ENCODE assay signal across 9 cellular contexts in the genomic region with DNA sequence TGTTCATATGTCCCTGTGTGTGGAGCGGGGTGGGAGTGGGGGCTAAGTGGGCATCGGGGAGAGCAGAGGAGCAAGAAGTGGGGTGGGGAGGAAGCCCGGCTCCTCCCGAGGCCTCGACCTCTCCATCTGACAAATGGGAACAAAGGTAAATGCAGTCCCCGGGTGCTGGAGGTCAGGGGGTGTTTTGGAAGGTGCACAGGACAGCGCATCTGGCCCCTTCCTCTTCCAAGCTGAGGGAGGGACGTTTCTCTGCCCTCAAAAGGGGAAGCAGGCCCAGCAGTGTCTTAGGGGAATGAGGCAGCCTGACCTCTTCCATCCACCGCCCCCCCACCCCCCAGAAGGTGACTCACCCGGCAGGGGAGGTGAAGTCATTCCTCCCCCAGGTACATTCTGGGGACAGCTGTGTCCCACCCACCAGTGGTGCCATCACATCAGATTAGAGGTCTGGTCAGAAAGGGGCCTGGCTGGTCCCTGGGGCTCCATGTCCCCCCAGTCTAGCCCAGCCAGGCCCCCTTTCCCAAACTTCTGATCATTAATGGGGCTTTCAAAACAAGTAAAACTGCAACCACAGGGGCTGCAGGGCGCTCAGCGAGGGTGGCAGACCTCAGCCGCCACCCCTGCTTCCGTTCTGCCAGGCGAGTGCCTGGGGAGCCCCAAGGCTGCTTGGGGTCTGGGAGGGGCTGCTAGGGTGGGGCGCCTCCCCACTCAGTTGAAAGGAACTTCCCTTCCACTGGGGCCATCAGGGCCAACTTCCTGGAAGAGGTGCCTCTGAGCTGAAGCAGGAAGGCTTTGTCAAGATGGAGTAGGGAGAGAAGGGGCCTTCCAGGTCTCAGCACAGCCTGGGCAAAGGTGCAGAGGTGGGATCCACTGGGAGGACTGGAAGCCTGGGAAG. TPM values are rescaled to one million over a fixed set of nuclear protein-coding genes. Genes with fewer than 3 reads are reported as not detected.
DNase-seq lines count a peak whose midpoint lies in the region; ATAC-seq and TF ChIP-seq lines count a peak whose summit lies in the region.
"Had no signal": no experiment of that assay in that cellular context is flagged by ENCODE, and none has a peak within 500 bp of the region (broad histone marks: within the 10 kb centered on the region; RNA-seq: fewer than 3 reads in every experiment).

No MANE protein-coding gene starts in this region.

- H3K9me3 ChIP-seq in Loucy (ENCODE audit: insufficient read depth, low read depth, low read length), result no peaks in the 10 kb centered on the region
- H3K9me3 ChIP-seq: SJSA1 had no signal

- H3K36me3 ChIP-seq in Loucy (ENCODE audit: insufficient read depth, low read length), result no peaks in the 10 kb centered on the region
- H3K36me3 ChIP-seq: SJSA1 had no signal

- H3K4me1 Mint-ChIP-seq in effector memory CD8-positive, alpha-beta T cell (ENCODE audit: low read depth in 2 of 2), result peaks cover 39 to 52% of the 10 kb centered on the region in 2 donors

- peak overlapping the region; percentile 39 for H3K4me3 ChIP-seq in Loucy (ENCODE audit: low read length, poor library complexity, severe bottlenecking)
- H3K4me3 ChIP-seq: SJSA1 had no signal

- no peaks in the 10 kb centered on the region for H3K27me3 ChIP-seq in Loucy (ENCODE audit: insufficient read depth, low read length, poor library complexity, severe bottlenecking)
- H3K27me3 ChIP-seq: SJSA1 had no signal

- H3K9ac ChIP-seq in Loucy (ENCODE audit: low read depth, low read length, poor library complexity, severe bottlenecking), result peak overlapping the region; percentile 72

- H3K4me2 ChIP-seq in Loucy (ENCODE audit: low read depth, low read length, poor library complexity, severe bottlenecking), result peak overlapping the region; percentile 66

- H3K9me3 Mint-ChIP-seq in effector memory CD8-positive, alpha-beta T cell, result no peaks in the 10 kb centered on the region

- H3F3A ChIP-seq in Loucy (ENCODE audit: low read depth), result peaks cover 3% of the 10 kb centered on the region; the same call in 1 of the 2 replicates

- ATAC-seq in GM18907 (IDR thresholded peaks at IDR 0.05; ENCODE audit: unreplicated experiment), result peak; percentile 45
- peak; percentile 74 for ATAC-seq in effector memory CD8-positive, alpha-beta T cell (replicated peaks)
- ATAC-seq in sciatic nerve, result peak; percentile 41
- ATAC-seq in GM19395 (IDR thresholded peaks at IDR 0.05; ENCODE audit: unreplicated experiment), result no peak

- no peaks in the 10 kb centered on the region for H4K20me1 ChIP-seq in Loucy (ENCODE audit: insufficient read depth, low read length, poor library complexity, severe bottlenecking)

- H3K36me3 Mint-ChIP-seq in effector memory CD8-positive, alpha-beta T cell (ENCODE audit: insufficient read depth), result peaks cover 90% of the 10 kb centered on the region

- 0 out of 2 replicates have a peak overlapping the region, but pooled peaks have one; percentile 37 for H2AFZ ChIP-seq in Loucy (ENCODE audit: low read length)

- H3K27me3 Mint-ChIP-seq in effector memory CD8-positive, alpha-beta T cell, result no peaks in the 10 kb centered on the region

- H3K9me2 ChIP-seq in Loucy (replicated peaks; ENCODE audit: low read depth, low read length), result no peaks in the 10 kb centered on the region

- H3K4me1 ChIP-seq in Loucy (ENCODE audit: insufficient read depth, low read length, poor library complexity, severe bottlenecking), result peaks cover 25% of the 10 kb centered on the region

- peak overlapping the region; percentile 72 to 82 for H3K4me3 Mint-ChIP-seq in effector memory CD8-positive, alpha-beta T cell

- no peaks in the 10 kb centered on the region for H3K79me2 ChIP-seq in Loucy (ENCODE audit: insufficient read depth, low read length)

- DNase-seq in activated CD4-positive, alpha-beta T cell treated with anti-CD3 and anti-CD28 coated beads, Interleukin-2, amount 50 U/mL, for 1 hour, result peak; percentile 73
- peak; percentile 76 to 81 (median 81) for DNase-seq in effector memory CD8-positive, alpha-beta T cell
- DNase-seq in sciatic nerve (ENCODE audit: low spot score) (no peak), cortex of kidney (lab: John Stamatoyannopoulos, UW) (no peak), T1000 (lab: John Stamatoyannopoulos, UW) (no peak)

- intact Hi-C loops in sciatic nerve (cut with DNase I), result no loop called here

- peak overlapping the region; percentile 96 to 97 for H3K27ac Mint-ChIP-seq in effector memory CD8-positive, alpha-beta T cell

- TF ChIP-seq CTCF in Loucy (conservative IDR thresholded peaks at IDR 0.05; ENCODE audit: low read length), result no peak

RNA-seq across cellular contexts. Expression of a gene that starts 10.7 kb away (rescaled TPM):
- 20.1 TPM for total RNA-seq in sciatic nerve

RNA-seq across cellular contexts. Expression of a gene that starts 25.0 kb away (rescaled TPM):
- total RNA-seq in sciatic nerve, result 22.0 TPM

RNA-seq across cellular contexts. Expression of a gene that starts 28.5 kb away (rescaled TPM):
- 21.4 TPM for total RNA-seq in sciatic nerve

RNA-seq across cellular contexts. Expression of a gene that starts 54.1 kb away (rescaled TPM):
- total RNA-seq in sciatic nerve, result not detected
- total RNA-seq: SJSA1 had no signal

Comparison
In these comparisons a context has a peak if more than half of its experiments do, and no peak if none do; other contexts are left out.
1. DNase-seq: peak in activated CD4-positive, alpha-beta T cell treated with anti-CD3 and anti-CD28 coated beads, Interleukin-2, amount 50 U/mL, for 1 hour (single experiment) and effector memory CD8-positive, alpha-beta T cell (3 of 3); none in sciatic nerve (single experiment), cortex of kidney (single experiment) and T1000 (single experiment).